ENCODE assay signal across 7 cellular contexts in the genomic region with DNA sequence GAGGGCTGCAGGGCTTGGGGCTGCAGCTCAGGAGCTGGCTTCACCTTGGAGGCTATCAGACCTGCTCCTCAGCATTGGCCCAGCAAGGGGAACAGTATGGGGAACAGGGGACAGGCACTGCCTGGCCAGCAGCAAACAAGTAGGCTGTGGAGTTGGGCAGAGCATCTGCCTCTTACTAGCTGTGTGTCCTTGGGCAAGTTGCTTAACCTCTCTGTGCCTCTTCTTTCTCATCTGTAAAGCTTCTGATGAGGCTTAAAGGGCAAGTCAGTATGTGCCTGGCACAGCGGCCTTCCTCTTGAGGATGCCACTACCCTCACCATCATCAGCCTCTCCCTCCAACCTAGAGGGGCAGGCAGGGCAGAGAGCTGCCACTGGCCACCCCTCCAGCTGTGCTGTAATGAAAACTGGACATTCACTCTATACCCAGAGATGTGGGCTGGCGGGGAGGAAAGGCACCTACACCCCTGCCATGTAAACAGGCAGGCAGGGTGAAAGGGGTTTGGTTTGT. TPM values are rescaled to one million over a fixed set of nuclear protein-coding genes. Genes with fewer than 3 reads are reported as not detected.
DNase-seq lines count a peak whose midpoint lies in the region; ATAC-seq and TF ChIP-seq lines count a peak whose summit lies in the region.

No MANE protein-coding gene starts in this region.

- intact Hi-C loops in right cardiac atrium (cut with DNase I), result loop anchor here in 3 of 4 donors (5.0 to 10.0 kb wide), 4 partner anchors 461 to 588 kb away; a partner anchor contains a TSS
- intact Hi-C loops in spleen (cut with DNase I; ENCODE audit: low total_unique reads), result no loop called here

- H3K27me3 ChIP-seq in HAP-1 (ENCODE audit: low read depth), result no peaks in the 10 kb centered on the region
- no peaks in the 10 kb centered on the region for H3K27me3 ChIP-seq in WERI-Rb-1 (ENCODE audit: insufficient read depth, low read depth, severe bottlenecking)
- no peaks in the 10 kb centered on the region for H3K27me3 ChIP-seq in right cardiac atrium (ENCODE audit: control insufficient read depth, insufficient read depth)
- no peaks in the 10 kb centered on the region for H3K27me3 ChIP-seq in spleen (replicated peaks in 1 of 7)
- no peaks in the 10 kb centered on the region for H3K27me3 ChIP-seq in BE2C

- H3K27ac ChIP-seq in WERI-Rb-1, result peak overlapping the region; percentile 93
- peak overlapping the region; percentile 3 for H3K27ac ChIP-seq in right cardiac atrium (ENCODE audit: low read length)
- H3K27ac ChIP-seq in spleen, result peak overlapping the region; percentile 67 to 89 (median 74)

- DNase-seq in HAP-1 (ENCODE audit: low spot score in 2 of 2), result no peak
- DNase-seq in WERI-Rb-1, result no peak
- peak in 2 of 3 donors; percentile 36 to 40 for DNase-seq in right cardiac atrium
- no peak for DNase-seq in spleen
- DNase-seq in epidermal melanocyte (ENCODE audit: insufficient read length, low spot score), result no peak
- DNase-seq in BE2C, result no peak

- WGBS in right cardiac atrium, result 100% methylated on average over 2 of the region's 2 CpGs
- 86 to 100% (median 100%) methylated on average over 1 to 2 of the region's 2 CpGs for WGBS in spleen, 5 donors

- no peak for TF ChIP-seq POLR2A in spleen (IDR thresholded peaks at IDR 0.05)

- in situ Hi-C loops in HAP-1 (cut with MboI; ENCODE audit: low sequenced_read_pairs), result loop anchor here (25.0 kb wide), 1 partner anchor 706 kb away; no protein-coding TSS in a partner anchor

- H3K4me3 ChIP-seq in HAP-1, result peak overlapping the region; percentile 27
- peak overlapping the region; percentile 49 for H3K4me3 ChIP-seq in WERI-Rb-1 (ENCODE audit: low read depth, low read length)
- H3K4me3 ChIP-seq in right cardiac atrium (ENCODE audit: low read length), result no peak overlapping the region
- peak overlapping the region in 6 of 8 donors; percentile 36 to 73 (median 42) for H3K4me3 ChIP-seq in spleen
- H3K4me3 ChIP-seq in BE2C (ENCODE audit: low read depth, low read length), result no peak overlapping the region

- TF ChIP-seq CTCF in WERI-Rb-1 (IDR thresholded peaks at IDR 0.05; ENCODE audit: low read depth, low read length) (no peak; the same call in 1 of the 2 replicates), spleen (IDR thresholded peaks at IDR 0.05 in 8 of 11, conservative IDR thresholded peaks at IDR 0.05 in 3 of 11) (no peak), BE2C (IDR thresholded peaks at IDR 0.05; ENCODE audit: low read depth, low read length) (no peak; the same call in 1 of the 2 replicates)

- ATAC-seq in right cardiac atrium (no peak), HG02798 (IDR thresholded peaks at IDR 0.05; ENCODE audit: poor library complexity, unreplicated experiment) (no peak)

- H3K9me3 ChIP-seq in HAP-1 (no peaks in the 10 kb centered on the region), WERI-Rb-1 (ENCODE audit: severe bottlenecking) (no peaks in the 10 kb centered on the region), right cardiac atrium (ENCODE audit: control insufficient read depth, low read length) (no peaks in the 10 kb centered on the region), spleen (no peaks in the 10 kb centered on the region), BE2C (no peaks in the 10 kb centered on the region)

- H3K36me3 ChIP-seq in HAP-1 (replicated peaks), result no peaks in the 10 kb centered on the region
- no peaks in the 10 kb centered on the region for H3K36me3 ChIP-seq in WERI-Rb-1
- H3K36me3 ChIP-seq in spleen, result no peaks in the 10 kb centered on the region
- H3K36me3 ChIP-seq in BE2C, result no peaks in the 10 kb centered on the region

- H3K4me1 ChIP-seq in HAP-1 (peaks cover 8% of the 10 kb centered on the region), right cardiac atrium (ENCODE audit: control insufficient read depth, insufficient read depth, low read length) (peaks cover 8% of the 10 kb centered on the region), spleen (peaks cover 10 to 51% (median 36%) of the 10 kb centered on the region in 6 donors), BE2C (no peaks in the 10 kb centered on the region)

RNA-seq across cellular contexts. Expression of a gene that starts 7.5 kb away (rescaled TPM):
- total RNA-seq in right cardiac atrium (10 to 100 TPM; 16.1 to 26.3 (median 21.4) TPM), spleen (10 to 100 TPM in 6 of 7 donors, 1 to 10 TPM in 1; 7.8 to 40.4 (median 20.7) TPM)
- polyA plus RNA-seq in right cardiac atrium (27.6 TPM), spleen (10 to 100 TPM in 2 of 3 donors, 1 to 10 TPM in 1; 5.4 to 14.6 (median 11.7) TPM)
- 3.6 TPM for polyA plus RNA-seq in BE2C (2012; ENCODE audit: insufficient read depth, insufficient read length, low read depth)

RNA-seq across cellular contexts. Expression of a gene that starts 36.1 kb away (rescaled TPM):
- total RNA-seq in right cardiac atrium (1 to 10 TPM in 1 of 4 donors, under 1 TPM in 2, not detected in 1; 0.57 to 2.1 (median 0.74) TPM), spleen (1 to 10 TPM in 6 of 7 donors, not detected in 1; 1.4 to 3.5 (median 1.7) TPM)
- polyA plus RNA-seq in right cardiac atrium (2.0 TPM), spleen (1 to 10 TPM; 1.5 to 2.9 (median 2.5) TPM)
- polyA plus RNA-seq in BE2C (2012; ENCODE audit: insufficient read depth, insufficient read length, low read depth), result not detected

Comparison
In these comparisons a context has a peak if more than half of its experiments do, and no peak if none do; other contexts are left out.
1. DNase-seq: peak in right cardiac atrium (2 of 3); none in HAP-1 (0 of 2), WERI-Rb-1 (single experiment), spleen (single experiment), epidermal melanocyte (single experiment) and BE2C (single experiment).
2. H3K4me3 ChIP-seq: peak in HAP-1 (single experiment), WERI-Rb-1 (single experiment) and spleen (6 of 8); none in right cardiac atrium (single experiment) and BE2C (single experiment).
3. H3K27ac ChIP-seq: peak in every context shown above with its lines; median percentile 93 in WERI-Rb-1; 74 in spleen; 3 in right cardiac atrium.